ENCODE assay signal across 17 cellular contexts in the genomic region with DNA sequence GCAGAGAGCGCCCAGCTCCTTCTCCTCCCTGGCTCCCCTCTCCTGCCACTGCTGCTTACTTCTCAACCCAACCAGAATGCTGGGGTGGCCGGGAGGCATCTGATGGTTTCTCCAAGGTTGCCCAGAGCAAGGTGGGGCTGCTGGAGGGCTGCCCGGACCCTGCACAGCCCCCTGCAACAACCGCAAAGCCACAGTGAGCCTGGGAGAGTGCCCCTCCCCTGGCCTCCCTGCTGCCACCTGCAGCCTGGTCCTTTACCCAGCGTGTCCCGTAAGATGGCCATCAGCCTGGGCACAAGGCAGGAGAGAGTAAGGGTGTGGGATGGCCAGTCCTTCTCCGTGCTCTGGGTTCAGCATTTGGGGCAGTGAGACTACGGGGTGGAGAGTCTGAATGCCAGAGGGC.
"Had no signal": no experiment of that assay in that cellular context is flagged by ENCODE, and none has a peak within 500 bp of the region (broad histone marks: within the 10 kb centered on the region; RNA-seq: fewer than 3 reads in every experiment).

No MANE protein-coding gene starts in this region.

- H3K79me2 ChIP-seq: hepatocyte had no signal

- H3K4me2 ChIP-seq: hepatocyte had no signal

- DNase-seq: activated B cell treated with CpG ODN at 0.5 μM for 24 hours; activated CD4-positive, alpha-beta T cell treated with anti-CD3 and anti-CD28 coated beads for 4 hours; activated CD8-positive, alpha-beta T cell treated with anti-CD3 and anti-CD28 coated beads for 36 hours; activated naive CD4-positive, alpha-beta T cell; activated naive CD8-positive, alpha-beta T cell treated with anti-CD3 and anti-CD28 coated beads for 36 hours; activated T-cell treated with anti-CD3 and anti-CD28 coated beads, Interleukin-2, amount 50 U/mL, for 1 hour; amniotic stem cell; effector memory CD8-positive, alpha-beta T cell; occipital lobe; posterior cingulate gyrus; spleen; stimulated activated CD4-positive, alpha-beta T cell treated with anti-CD3 and anti-CD28 coated beads, Interleukin-4, amount 100 ng/mL, for 4 hours; stimulated activated naive CD4-positive, alpha-beta T cell had no signal

- H3K27ac ChIP-seq: hepatocyte, spleen had no signal

- ATAC-seq: activated CD8-positive, alpha-beta T cell treated with anti-CD3 and anti-CD28 coated beads for 36 hours; activated T-helper 17 cell treated with anti-CD3 and anti-CD28 coated beads, Interleukin-2, amount 50 U/mL, for 72 hours; effector memory CD8-positive, alpha-beta T cell had no signal

- H2AFZ ChIP-seq: hepatocyte had no signal

- H3K27me3 ChIP-seq: hepatocyte, spleen had no signal

- H3K4me3 ChIP-seq: hepatocyte, lung, spleen had no signal

- FAIRE-seq: islet of Langerhans had no signal
